24 cellular contexts compared by ENCODE assay signal in genomic region chr1:170604065-170604464, GRCh38. TPM values are rescaled to one million over a fixed set of nuclear protein-coding genes. Genes with fewer than 3 reads are reported as not detected.
"Had no signal": no experiment of that assay in that cellular context is flagged by ENCODE, and none has a peak within 500 bp of the region (broad histone marks: within the 10 kb centered on the region; RNA-seq: fewer than 3 reads in every experiment).

No MANE protein-coding gene starts in this region.

- H3K4me1 ChIP-seq: gastroesophageal sphincter, psoas muscle, right lobe of liver, spleen, tibial artery, upper lobe of right lung, vagina had no signal

- H3K27ac ChIP-seq: coronary artery, dorsolateral prefrontal cortex, gastroesophageal sphincter, hepatocyte, psoas muscle, right lobe of liver, spleen, tibial artery, upper lobe of right lung, vagina had no signal

- H3K36me3 ChIP-seq: gastroesophageal sphincter, right lobe of liver, spleen, tibial artery, upper lobe of right lung, vagina had no signal

- DNase-seq: dorsolateral prefrontal cortex; effector CD8-positive, alpha-beta T cell; foreskin fibroblast; glutamatergic neuron; kidney glomerular epithelial cell; mammary epithelial cell; naive thymus-derived CD4-positive, alpha-beta T cell; nephron progenitor cell; psoas muscle; retina; right lobe of liver; spleen; stimulated activated CD4-positive, alpha-beta T cell treated with anti-CD3 and anti-CD28 coated beads, Interleukin-15, amount 100 ng/mL, for 24 hours; stimulated activated CD4-positive, alpha-beta T cell treated with anti-CD3 and anti-CD28 coated beads, Interleukin-1b, Interleukin-23, amount 100 ng/mL, for 48 hours; stimulated activated CD4-positive, alpha-beta T cell treated with anti-CD3 and anti-CD28 coated beads, Interleukin-4, amount 100 ng/mL, for 24 hours; tibial artery; upper lobe of right lung had no signal

- H3K4me2 ChIP-seq: hepatocyte had no signal

- H3K79me2 ChIP-seq: hepatocyte had no signal

- H2AFZ ChIP-seq: hepatocyte had no signal

- H3K27ac Mint-ChIP-seq: stimulated activated memory B cell treated with anti-CD40 and anti-IgM and Interleukin-4, amounts not matched to agents 10 μg/mL and 1 μg/mL and 100 μg/mL, for 72 hours; stimulated activated naive CD8-positive, alpha-beta T cell treated with anti-CD3 and anti-CD28 coated beads, Interleukin-15, Interleukin-2, amounts not matched to agents 100 ng/mL and 50 ng/mL, for 24 hours had no signal

- H3K9me3 ChIP-seq: psoas muscle, tibial artery, upper lobe of right lung, vagina had no signal

- H3K36me3 Mint-ChIP-seq: stimulated activated memory B cell treated with anti-CD40 and anti-IgM and Interleukin-4, amounts not matched to agents 10 μg/mL and 1 μg/mL and 100 μg/mL, for 72 hours had no signal

- ATAC-seq: gastroesophageal sphincter; naive thymus-derived CD4-positive, alpha-beta T cell; psoas muscle; right lobe of liver; stimulated activated memory B cell treated with anti-CD40 and anti-IgM and Interleukin-4, amounts not matched to agents 10 μg/mL and 1 μg/mL and 100 μg/mL, for 72 hours; upper lobe of right lung had no signal

- H3K4me1 Mint-ChIP-seq: naive thymus-derived CD4-positive, alpha-beta T cell; nephron progenitor cell; stimulated activated memory B cell treated with anti-CD40 and anti-IgM and Interleukin-4, amounts not matched to agents 10 μg/mL and 1 μg/mL and 100 μg/mL, for 72 hours had no signal

- H3K4me3 ChIP-seq: coronary artery, dorsolateral prefrontal cortex, gastroesophageal sphincter, hepatocyte, psoas muscle, right lobe of liver, spleen, tibial artery, upper lobe of right lung, vagina had no signal

- H3K27me3 ChIP-seq: dorsolateral prefrontal cortex, gastroesophageal sphincter, hepatocyte, right lobe of liver, spleen, tibial artery, upper lobe of right lung, vagina had no signal

- H3K4me3 Mint-ChIP-seq: naive thymus-derived CD4-positive, alpha-beta T cell; nephron progenitor cell; stimulated activated memory B cell treated with anti-CD40 and anti-IgM and Interleukin-4, amounts not matched to agents 10 μg/mL and 1 μg/mL and 100 μg/mL, for 72 hours; stimulated activated naive CD8-positive, alpha-beta T cell treated with anti-CD3 and anti-CD28 coated beads, Interleukin-15, Interleukin-2, amounts not matched to agents 100 ng/mL and 50 ng/mL, for 24 hours had no signal

- H3K27me3 Mint-ChIP-seq: stimulated activated memory B cell treated with anti-CD40 and anti-IgM and Interleukin-4, amounts not matched to agents 10 μg/mL and 1 μg/mL and 100 μg/mL, for 72 hours had no signal

RNA-seq across cellular contexts. Expression of gene PRRX1, which starts 59.9 kb away (rescaled TPM):
- total RNA-seq: mononuclear cell; naive thymus-derived CD4-positive, alpha-beta T cell had no signal
- polyA plus RNA-seq: naive thymus-derived CD4-positive, alpha-beta T cell had no signal
